2 cellular contexts compared by ENCODE assay signal in the genomic region with DNA sequence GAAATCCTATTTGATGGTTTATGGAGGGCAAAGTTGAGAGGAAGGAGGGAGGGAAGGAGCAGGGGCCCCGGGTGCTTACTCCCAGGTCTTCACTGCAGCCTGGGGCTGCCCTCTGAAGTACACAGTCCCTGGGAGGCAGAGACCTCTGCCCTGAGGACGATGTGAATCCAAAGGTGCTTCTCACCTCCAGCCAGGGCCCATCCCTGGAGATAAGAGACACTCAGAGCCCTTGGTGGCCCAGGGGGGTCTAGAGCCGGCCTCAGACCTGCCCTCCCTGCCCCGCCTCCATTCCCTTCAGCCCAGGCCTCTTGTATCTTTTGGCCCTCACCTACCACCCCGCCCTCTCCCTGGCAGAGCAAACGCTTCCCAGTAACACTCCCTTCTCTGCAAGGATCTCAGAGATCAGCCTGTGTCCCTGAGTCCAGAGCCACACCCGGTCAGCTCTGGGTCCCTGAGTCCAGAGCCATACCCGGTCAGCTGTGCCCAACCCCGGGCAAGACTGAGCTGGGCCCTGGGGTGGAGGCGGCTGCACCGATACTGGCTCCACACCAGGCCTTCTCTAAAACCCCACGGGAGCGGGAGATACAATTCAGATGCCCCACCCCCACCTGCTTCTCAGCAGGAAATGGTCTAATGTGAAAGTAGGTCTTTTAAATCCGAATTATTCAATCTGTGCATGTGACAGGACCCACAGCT.
TF ChIP-seq lines count a peak whose summit lies in the region.

No MANE protein-coding gene starts in this region.

TF ChIP-seq in HEK293, 187 proteins besides CTCF, POLR2A, EP300 and RAD21:
- TF ChIP-seq MEIS1 (CRISPR knock-in tag; IDR thresholded peaks at IDR 0.05; ENCODE audit: borderline replicate concordance): no peak
- 0 out of 2 replicates have a peak, but pooled peaks have one; percentile 50 for TF ChIP-seq ZBTB17 (tag by site-specific recombination; IDR thresholded peaks at IDR 0.05)
- no peak for TF ChIP-seq ZNF155 (tag by site-specific recombination; IDR thresholded peaks at IDR 0.05)
- no peak for TF ChIP-seq ZNF202 (tag by site-specific recombination; IDR thresholded peaks at IDR 0.05; ENCODE audit: borderline replicate concordance)
- no peak for TF ChIP-seq EGR2 (tag by site-specific recombination; IDR thresholded peaks at IDR 0.05; ENCODE audit: low read depth)
- TF ChIP-seq, protein P1, sequence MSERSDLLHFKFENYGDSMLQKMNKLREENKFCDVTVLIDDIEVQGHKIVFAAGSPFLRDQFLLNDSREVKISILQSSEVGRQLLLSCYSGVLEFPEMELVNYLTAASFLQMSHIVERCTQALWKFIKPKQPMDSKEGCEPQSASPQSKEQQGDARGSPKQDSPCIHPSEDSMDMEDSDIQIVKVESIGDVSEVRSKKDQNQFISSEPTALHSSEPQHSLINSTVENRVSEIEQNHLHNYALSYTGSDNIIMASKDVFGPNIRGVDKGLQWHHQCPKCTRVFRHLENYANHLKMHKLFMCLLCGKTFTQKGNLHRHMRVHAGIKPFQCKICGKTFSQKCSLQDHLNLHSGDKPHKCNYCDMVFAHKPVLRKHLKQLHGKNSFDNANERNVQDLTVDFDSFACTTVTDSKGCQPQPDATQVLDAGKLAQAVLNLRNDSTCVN (tag by site-specific recombination; optimal IDR thresholded peaks at IDR 0.05): no peak
- no peak for TF ChIP-seq ZBTB21 (tag by site-specific recombination; IDR thresholded peaks at IDR 0.05)
- no peak for TF ChIP-seq ZNF501 (tag by site-specific recombination; IDR thresholded peaks at IDR 0.05)
- TF ChIP-seq ZNF600 (tag by site-specific recombination; IDR thresholded peaks at IDR 0.05): peak; percentile 82
- peak; percentile 48; the same call in 1 of the 2 replicates for TF ChIP-seq GLIS1 (tag by site-specific recombination; IDR thresholded peaks at IDR 0.05)
- TF ChIP-seq ZNF37A (tag by site-specific recombination; IDR thresholded peaks at IDR 0.05): no peak
- TF ChIP-seq KLF1 (tag by site-specific recombination; IDR thresholded peaks at IDR 0.05): peak; percentile 83
- peak; percentile 22; the same call in 1 of the 2 replicates for TF ChIP-seq SP2 (tag by site-specific recombination; IDR thresholded peaks at IDR 0.05)
- no peak for TF ChIP-seq MZF1 (tag by site-specific recombination; IDR thresholded peaks at IDR 0.05; ENCODE audit: borderline replicate concordance)
- TF ChIP-seq ZNF623 (tag by site-specific recombination; IDR thresholded peaks at IDR 0.05): no peak
- no peak for TF ChIP-seq ZNF133 (tag by site-specific recombination; IDR thresholded peaks at IDR 0.05)
- TF ChIP-seq ZNF768 (tag by site-specific recombination; IDR thresholded peaks at IDR 0.05): no peak
- no peak for TF ChIP-seq GLI2 (tag by site-specific recombination; IDR thresholded peaks at IDR 0.05; ENCODE audit: borderline replicate concordance, low read depth)
- no peak for TF ChIP-seq ZNF391 (tag by site-specific recombination; IDR thresholded peaks at IDR 0.05; ENCODE audit: borderline replicate concordance, low read depth)
- TF ChIP-seq GLIS2 (tag by site-specific recombination; IDR thresholded peaks at IDR 0.05): peak; percentile 57; the same call in 1 of the 2 replicates
- no peak for TF ChIP-seq GFI1B (tag by site-specific recombination; IDR thresholded peaks at IDR 0.05)
- no peak for TF ChIP-seq ZNF791 (tag by site-specific recombination; IDR thresholded peaks at IDR 0.05)

TF ChIP-seq in GM12878, 131 proteins besides CTCF, POLR2A, EP300 and RAD21:
- peak; percentile 84 for TF ChIP-seq ZSCAN29 (IDR thresholded peaks at IDR 0.05)
- no peak for TF ChIP-seq BMI1 (IDR thresholded peaks at IDR 0.05; ENCODE audit: borderline replicate concordance)
